ENCODE assay signal across 1 cellular context in the genomic region with DNA sequence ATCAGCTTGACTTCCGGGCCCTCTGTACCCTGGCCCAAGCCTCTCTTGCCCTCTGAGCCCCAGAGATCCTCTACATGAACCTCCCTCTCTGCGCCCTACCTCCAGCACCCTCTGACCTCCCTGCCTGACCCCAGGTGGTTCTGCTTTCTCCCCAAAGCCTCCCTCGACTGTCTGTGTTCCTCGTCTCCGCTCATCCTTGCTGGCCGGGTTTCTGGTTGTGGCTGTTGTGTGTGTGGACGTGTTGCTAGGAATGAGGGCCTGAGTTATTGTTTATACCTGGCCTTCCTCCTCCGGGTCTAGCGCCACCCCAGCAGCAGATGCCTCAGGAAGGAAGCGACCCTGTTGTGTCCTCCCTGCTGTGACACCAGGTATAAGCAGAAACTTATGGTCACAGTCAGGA.
TF ChIP-seq lines count a peak whose summit lies in the region.

No MANE protein-coding gene starts in this region.

TF ChIP-seq in GM23338, 12 proteins besides CTCF, POLR2A, EP300 and RAD21 (continued from another document):
- TF ChIP-seq, protein P1, sequence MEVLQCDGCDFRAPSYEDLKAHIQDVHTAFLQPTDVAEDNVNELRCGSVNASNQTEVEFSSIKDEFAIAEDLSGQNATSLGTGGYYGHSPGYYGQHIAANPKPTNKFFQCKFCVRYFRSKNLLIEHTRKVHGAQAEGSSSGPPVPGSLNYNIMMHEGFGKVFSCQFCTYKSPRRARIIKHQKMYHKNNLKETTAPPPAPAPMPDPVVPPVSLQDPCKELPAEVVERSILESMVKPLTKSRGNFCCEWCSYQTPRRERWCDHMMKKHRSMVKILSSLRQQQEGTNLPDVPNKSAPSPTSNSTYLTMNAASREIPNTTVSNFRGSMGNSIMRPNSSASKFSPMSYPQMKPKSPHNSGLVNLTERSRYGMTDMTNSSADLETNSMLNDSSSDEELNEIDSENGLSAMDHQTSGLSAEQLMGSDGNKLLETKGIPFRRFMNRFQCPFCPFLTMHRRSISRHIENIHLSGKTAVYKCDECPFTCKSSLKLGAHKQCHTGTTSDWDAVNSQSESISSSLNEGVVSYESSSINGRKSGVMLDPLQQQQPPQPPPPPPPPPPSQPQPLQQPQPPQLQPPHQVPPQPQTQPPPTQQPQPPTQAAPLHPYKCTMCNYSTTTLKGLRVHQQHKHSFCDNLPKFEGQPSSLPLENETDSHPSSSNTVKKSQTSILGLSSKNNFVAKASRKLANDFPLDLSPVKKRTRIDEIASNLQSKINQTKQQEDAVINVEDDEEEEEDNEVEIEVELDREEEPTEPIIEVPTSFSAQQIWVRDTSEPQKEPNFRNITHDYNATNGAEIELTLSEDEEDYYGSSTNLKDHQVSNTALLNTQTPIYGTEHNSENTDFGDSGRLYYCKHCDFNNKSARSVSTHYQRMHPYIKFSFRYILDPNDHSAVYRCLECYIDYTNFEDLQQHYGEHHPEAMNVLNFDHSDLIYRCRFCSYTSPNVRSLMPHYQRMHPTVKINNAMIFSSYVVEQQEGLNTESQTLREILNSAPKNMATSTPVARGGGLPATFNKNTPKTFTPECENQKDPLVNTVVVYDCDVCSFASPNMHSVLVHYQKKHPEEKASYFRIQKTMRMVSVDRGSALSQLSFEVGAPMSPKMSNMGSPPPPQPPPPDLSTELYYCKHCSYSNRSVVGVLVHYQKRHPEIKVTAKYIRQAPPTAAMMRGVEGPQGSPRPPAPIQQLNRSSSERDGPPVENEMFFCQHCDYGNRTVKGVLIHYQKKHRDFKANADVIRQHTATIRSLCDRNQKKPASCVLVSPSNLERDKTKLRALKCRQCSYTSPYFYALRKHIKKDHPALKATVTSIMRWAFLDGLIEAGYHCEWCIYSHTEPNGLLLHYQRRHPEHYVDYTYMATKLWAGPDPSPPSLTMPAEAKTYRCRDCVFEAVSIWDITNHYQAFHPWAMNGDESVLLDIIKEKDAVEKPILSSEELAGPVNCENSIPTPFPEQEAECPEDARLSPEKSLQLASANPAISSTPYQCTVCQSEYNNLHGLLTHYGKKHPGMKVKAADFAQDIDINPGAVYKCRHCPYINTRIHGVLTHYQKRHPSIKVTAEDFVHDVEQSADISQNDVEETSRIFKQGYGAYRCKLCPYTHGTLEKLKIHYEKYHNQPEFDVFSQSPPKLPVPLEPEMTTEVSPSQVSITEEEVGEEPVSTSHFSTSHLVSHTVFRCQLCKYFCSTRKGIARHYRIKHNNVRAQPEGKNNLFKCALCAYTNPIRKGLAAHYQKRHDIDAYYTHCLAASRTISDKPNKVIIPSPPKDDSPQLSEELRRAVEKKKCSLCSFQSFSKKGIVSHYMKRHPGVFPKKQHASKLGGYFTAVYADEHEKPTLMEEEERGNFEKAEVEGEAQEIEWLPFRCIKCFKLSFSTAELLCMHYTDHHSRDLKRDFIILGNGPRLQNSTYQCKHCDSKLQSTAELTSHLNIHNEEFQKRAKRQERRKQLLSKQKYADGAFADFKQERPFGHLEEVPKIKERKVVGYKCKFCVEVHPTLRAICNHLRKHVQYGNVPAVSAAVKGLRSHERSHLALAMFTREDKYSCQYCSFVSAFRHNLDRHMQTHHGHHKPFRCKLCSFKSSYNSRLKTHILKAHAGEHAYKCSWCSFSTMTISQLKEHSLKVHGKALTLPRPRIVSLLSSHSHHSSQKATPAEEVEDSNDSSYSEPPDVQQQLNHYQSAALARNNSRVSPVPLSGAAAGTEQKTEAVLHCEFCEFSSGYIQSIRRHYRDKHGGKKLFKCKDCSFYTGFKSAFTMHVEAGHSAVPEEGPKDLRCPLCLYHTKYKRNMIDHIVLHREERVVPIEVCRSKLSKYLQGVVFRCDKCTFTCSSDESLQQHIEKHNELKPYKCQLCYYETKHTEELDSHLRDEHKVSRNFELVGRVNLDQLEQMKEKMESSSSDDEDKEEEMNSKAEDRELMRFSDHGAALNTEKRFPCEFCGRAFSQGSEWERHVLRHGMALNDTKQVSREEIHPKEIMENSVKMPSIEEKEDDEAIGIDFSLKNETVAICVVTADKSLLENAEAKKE (CRISPR knock-in tag; IDR thresholded peaks at IDR 0.05), result no peak
- no peak for TF ChIP-seq ZNF331 (CRISPR knock-in tag; IDR thresholded peaks at IDR 0.05; ENCODE audit: low read depth)
